Comparison of ENCODE assay signal across 1 cellular context in genomic region chr13:35388979-35389378, GRCh38.
A peak's percentile ranks its signal among the peaks of the same experiment; 100 is the strongest.
TF ChIP-seq lines count a peak whose summit lies in the region.

No MANE protein-coding gene starts in this region.

TF ChIP-seq in endothelial cell of umbilical vein, 7 proteins besides CTCF, POLR2A, EP300 and RAD21 (continued from another document):
- TF ChIP-seq FOS (IDR thresholded peaks at IDR 0.05; ENCODE audit: borderline replicate concordance, insufficient read depth, low read length): peak; percentile 40
